9 cellular contexts compared by ENCODE assay signal in genomic region chr6:8499540-8499939, GRCh38.
A peak's percentile ranks its signal among the peaks of the same experiment; 100 is the strongest.
DNase-seq lines count a peak whose midpoint lies in the region; ATAC-seq and TF ChIP-seq lines count a peak whose summit lies in the region.
"Had no signal": no experiment of that assay in that cellular context is flagged by ENCODE, and none has a peak within 500 bp of the region (broad histone marks: within the 10 kb centered on the region; RNA-seq: fewer than 3 reads in every experiment).

No MANE protein-coding gene starts in this region.

- H3K9me3 ChIP-seq in naive thymus-derived CD4-positive, alpha-beta T cell (ENCODE audit: control insufficient read depth in 2 of 3, low read length in 3 of 3): no peaks in the 10 kb centered on the region

- no peak for ATAC-seq in naive thymus-derived CD4-positive, alpha-beta T cell

- CTCF ChIA-PET in naive thymus-derived CD4-positive, alpha-beta T cell (lab: Charles Lee): no interaction called here

- H3K36me3 ChIP-seq in kidney epithelial cell (ENCODE audit: control insufficient read depth, insufficient read depth, low read length): no peaks in the 10 kb centered on the region
- no peaks in the 10 kb centered on the region for H3K36me3 ChIP-seq in naive thymus-derived CD4-positive, alpha-beta T cell (ENCODE audit: control insufficient read depth in 2 of 3, insufficient read depth in 3 of 3, low read length in 3 of 3)
- H3K36me3 ChIP-seq: esophagus muscularis mucosa had no signal

- H3K27ac ChIP-seq in naive thymus-derived CD4-positive, alpha-beta T cell (ENCODE audit: low read depth, low read length): no peak overlapping the region
- H3K27ac ChIP-seq: esophagus muscularis mucosa had no signal

- no peaks in the 10 kb centered on the region for H3K4me1 Mint-ChIP-seq in naive thymus-derived CD4-positive, alpha-beta T cell

- peak; percentile 31; the same call in 1 of the 2 replicates for TF ChIP-seq CTCF in AG10803 (conservative IDR thresholded peaks at IDR 0.05; ENCODE audit: low read length)
- TF ChIP-seq CTCF in HFF-Myc (IDR thresholded peaks at IDR 0.05; ENCODE audit: low read depth, low read length, missing control alignments): peak; percentile 23
- TF ChIP-seq CTCF in kidney epithelial cell (IDR thresholded peaks at IDR 0.05; ENCODE audit: insufficient read depth, low read length, poor library complexity, severe bottlenecking): peak; percentile 46

- DNase-seq in AG10803 (ENCODE audit: low read depth) (no peak), HFF-Myc (ENCODE audit: extremely low read depth, low read depth) (peak; percentile 1), SW480 (ENCODE audit: low spot score) (peak; percentile 6), kidney epithelial cell (ENCODE audit: low read depth) (no peak), COLO668 (lab: John Stamatoyannopoulos, UW; ENCODE audit: unreplicated experiment) (no peak), AG08396 (ENCODE audit: low spot score) (no peak)
- DNase-seq in activated T-cell treated with anti-CD3 and anti-CD28 coated beads, Interleukin-2, amount 50 U/mL, for 48 hours: no peak
- no peak for DNase-seq in naive thymus-derived CD4-positive, alpha-beta T cell

- POLR2A ChIA-PET in naive thymus-derived CD4-positive, alpha-beta T cell (lab: Charles Lee): no interaction called here

- no peak overlapping the region for H3K4me3 Mint-ChIP-seq in naive thymus-derived CD4-positive, alpha-beta T cell

- intact Hi-C loops in naive thymus-derived CD4-positive, alpha-beta T cell (cut with micrococcal nuclease): no loop called here

- H3K27me3 ChIP-seq in kidney epithelial cell (ENCODE audit: control insufficient read depth, insufficient read depth, low read length): no peaks in the 10 kb centered on the region
- no peaks in the 10 kb centered on the region for H3K27me3 ChIP-seq in naive thymus-derived CD4-positive, alpha-beta T cell (ENCODE audit: control insufficient read depth in 2 of 2, insufficient read depth in 2 of 2, low read length in 2 of 2)
- H3K27me3 ChIP-seq: esophagus muscularis mucosa had no signal

- H3K27ac Mint-ChIP-seq in naive thymus-derived CD4-positive, alpha-beta T cell: no peak overlapping the region

- peaks cover 0 to 3% (median 0%) of the 10 kb centered on the region in 5 donors for H3K36me3 Mint-ChIP-seq in naive thymus-derived CD4-positive, alpha-beta T cell

- peaks cover 0 to 10% (median 4%) of the 10 kb centered on the region in 11 donors for H3K9me3 Mint-ChIP-seq in naive thymus-derived CD4-positive, alpha-beta T cell

- H3K27me3 Mint-ChIP-seq in naive thymus-derived CD4-positive, alpha-beta T cell: peaks cover 0 to 4% (median 0%) of the 10 kb centered on the region in 5 donors

- H3K4me3 ChIP-seq in AG10803 (ENCODE audit: low read length) (no peak overlapping the region), HFF-Myc (replicated peaks; ENCODE audit: low read depth, low read length) (no peak overlapping the region), kidney epithelial cell (ENCODE audit: low read depth, low read length) (no peak overlapping the region)
- no peak overlapping the region for H3K4me3 ChIP-seq in naive thymus-derived CD4-positive, alpha-beta T cell (ENCODE audit: low read length)
- H3K4me3 ChIP-seq: esophagus muscularis mucosa had no signal

- no peaks in the 10 kb centered on the region for H3K4me1 ChIP-seq in naive thymus-derived CD4-positive, alpha-beta T cell (ENCODE audit: control insufficient read depth in 2 of 2, insufficient read depth in 2 of 2, low read length in 2 of 2)
- H3K4me1 ChIP-seq: esophagus muscularis mucosa had no signal

Comparison
In these comparisons a context has a peak if more than half of its experiments do, and no peak if none do; other contexts are left out.
1. DNase-seq: peak in HFF-Myc (single experiment) and SW480 (single experiment); none in AG10803 (single experiment), kidney epithelial cell (single experiment), activated T-cell treated with anti-CD3 and anti-CD28 coated beads, Interleukin-2, amount 50 U/mL, for 48 hours (0 of 2), COLO668 (single experiment), naive thymus-derived CD4-positive, alpha-beta T cell (0 of 9) and AG08396 (single experiment).
2. Peak in every context shown above with its lines, with median percentiles within 50 percentile points of each other: CTCF ChIP-seq.